In the genomic region with DNA sequence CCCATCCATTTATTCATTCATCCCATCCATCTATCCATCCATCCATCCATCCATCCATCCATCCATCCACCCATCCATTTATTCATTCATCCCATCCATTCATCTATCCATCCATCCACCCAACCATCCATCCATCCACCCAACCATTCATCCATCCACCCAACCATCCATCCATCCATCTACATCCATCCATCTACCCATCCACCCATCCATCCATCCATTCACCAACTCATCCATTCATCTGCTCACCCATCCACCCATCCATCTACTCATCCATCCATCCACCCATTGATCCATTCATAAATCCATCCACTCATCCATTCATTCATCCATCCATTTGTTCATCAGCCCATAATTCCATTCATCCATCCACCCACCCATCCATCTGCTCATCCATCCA, we compare ENCODE assay signal across 19 cellular contexts.
"Had no signal": no experiment of that assay in that cellular context is flagged by ENCODE, and none has a peak within 500 bp of the region (broad histone marks: within the 10 kb centered on the region; RNA-seq: fewer than 3 reads in every experiment).

No MANE protein-coding gene starts in this region.

- ATAC-seq: Panc1 had no signal

- DNase-seq: Kasumi-1, MM.1S, NCI-H1105, NCI-H1417, NCI-H1436 treated with DMSO at 0.1 percent for 48 hours, NCI-H1694 treated with DMSO at 0.1 percent for 48 hours, NCI-H1930, NCI-H2081, NCI-H2171, NCI-H226, NCI-H446, NCI-H510A, NCI-H524 treated with DMSO at 0.1 percent for 48 hours, NCI-H69, NCI-H774, SHP77, SK-N-SH, T-helper 1 cell had no signal
